ENCODE assay signal across 8 cellular contexts in genomic region chr5:149357370-149358293, GRCh38. TPM values are rescaled to one million over a fixed set of nuclear protein-coding genes. Genes with fewer than 3 reads are reported as not detected.
A peak's percentile ranks its signal among the peaks of the same experiment; 100 is the strongest.
DNase-seq lines count a peak whose midpoint lies in the region; ATAC-seq and TF ChIP-seq lines count a peak whose summit lies in the region.

A gene with protein sequence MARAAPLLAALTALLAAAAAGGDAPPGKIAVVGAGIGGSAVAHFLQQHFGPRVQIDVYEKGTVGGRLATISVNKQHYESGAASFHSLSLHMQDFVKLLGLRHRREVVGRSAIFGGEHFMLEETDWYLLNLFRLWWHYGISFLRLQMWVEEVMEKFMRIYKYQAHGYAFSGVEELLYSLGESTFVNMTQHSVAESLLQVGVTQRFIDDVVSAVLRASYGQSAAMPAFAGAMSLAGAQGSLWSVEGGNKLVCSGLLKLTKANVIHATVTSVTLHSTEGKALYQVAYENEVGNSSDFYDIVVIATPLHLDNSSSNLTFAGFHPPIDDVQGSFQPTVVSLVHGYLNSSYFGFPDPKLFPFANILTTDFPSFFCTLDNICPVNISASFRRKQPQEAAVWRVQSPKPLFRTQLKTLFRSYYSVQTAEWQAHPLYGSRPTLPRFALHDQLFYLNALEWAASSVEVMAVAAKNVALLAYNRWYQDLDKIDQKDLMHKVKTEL (plus strand): TSS chr5:149358046. CDS start chr5:149358069, 23 bp downstream.

- H3K36me3 ChIP-seq in right lobe of liver, result peaks cover 0 to 6% (median under 1%) of the 10 kb centered on the region in 4 donors

- H3K4me1 ChIP-seq in right lobe of liver, result no peaks in the 10 kb centered on the region

- peak; percentile 96 for ATAC-seq in CD4-positive, alpha-beta T cell (ENCODE audit: poor library complexity)
- ATAC-seq in GM19452 (IDR thresholded peaks at IDR 0.05; ENCODE audit: unreplicated experiment) (peak; percentile 100), HG03575 (IDR thresholded peaks at IDR 0.05; ENCODE audit: extremely low read depth, insufficient number of reproducible peaks, low FRiP score, unreplicated experiment) (peak; percentile 98), right lobe of liver (peak; percentile 99 to 100 (median 99))

- H3K36me3 Mint-ChIP-seq in CD4-positive, alpha-beta T cell (ENCODE audit: low read depth), result peaks cover 52% of the 10 kb centered on the region

- H3K9me3 Mint-ChIP-seq in CD4-positive, alpha-beta T cell, result no peaks in the 10 kb centered on the region

- 11% methylated on average over 12 of the region's 61 CpGs for WGBS in right lobe of liver (ENCODE audit: insufficient coverage, low coverage, low lambda C conversion rate, missing lambda C conversion rate)

- no peaks in the 10 kb centered on the region for H3K9me3 ChIP-seq in CD4-positive, alpha-beta T cell (ENCODE audit: control insufficient read depth, low read length)
- no peaks in the 10 kb centered on the region for H3K9me3 ChIP-seq in right lobe of liver

- H3K27ac Mint-ChIP-seq in CD4-positive, alpha-beta T cell, result peak within 1 kb of the TSS; percentile 91

- H3K27me3 ChIP-seq in CD4-positive, alpha-beta T cell (ENCODE audit: control insufficient read depth, insufficient read depth, low read length), result no peaks in the 10 kb centered on the region
- H3K27me3 ChIP-seq in dorsolateral prefrontal cortex (no peaks in the 10 kb centered on the region), right lobe of liver (no peaks in the 10 kb centered on the region)

- intact Hi-C loops in CD4-positive, alpha-beta T cell (cut with DNase I, micrococcal nuclease), result loop anchor here (1.0 to 10.0 kb wide), 4 partner anchors 9 to 543 kb away; partner anchors contain the start of genes GRPEL2 (in 2 of the 2) and CSNK1A1 (in 1 of the 2)
- intact Hi-C loops in dorsolateral prefrontal cortex (cut with DNase I) (loop anchor here (1.0 to 2.0 kb wide), 3 partner anchors 12 to 194 kb away; partner anchors contain the start of genes CSNK1A1 (in 2 of the 2) and GRPEL2 (in 2 of the 2)), right lobe of liver (cut with DNase I) (no loop called here)

- H3K27ac ChIP-seq in CD4-positive, alpha-beta T cell (ENCODE audit: low read depth, low read length), result peak within 1 kb of the TSS; percentile 82
- peak within 1 kb of the TSS in 58 of 59 donors; percentile 0 to 93 (median 84) for H3K27ac ChIP-seq in dorsolateral prefrontal cortex
- H3K27ac ChIP-seq in right lobe of liver, result no peak within 1 kb of the TSS

- H3K4me3 Mint-ChIP-seq in CD4-positive, alpha-beta T cell, result peak within 1 kb of the TSS; percentile 94

- peak within 1 kb of the TSS; percentile 45 to 97 (median 87) for H3K4me3 ChIP-seq in dorsolateral prefrontal cortex
- peak within 1 kb of the TSS; percentile 52 to 67 (median 57) for H3K4me3 ChIP-seq in right lobe of liver

- no peak for TF ChIP-seq POLR2A in right lobe of liver (IDR thresholded peaks at IDR 0.05)

- DNase-seq in CD4-positive, alpha-beta T cell, result peak; percentile 85 to 98 (median 94)
- peak; percentile 96 for DNase-seq in NCI-H82 (lab: John Stamatoyannopoulos, UW)
- DNase-seq in activated CD4-positive, alpha-beta T cell treated with anti-CD3 and anti-CD28 coated beads, Interleukin-2, amount 50 U/mL, for 48 hours, result peak; percentile 99
- DNase-seq in dorsolateral prefrontal cortex, result peak; percentile 95 to 99 (median 98)
- DNase-seq in right lobe of liver, result peak; percentile 94 to 96 (median 95)
- peak; percentile 99 for DNase-seq in stimulated activated CD4-positive, alpha-beta T cell treated with anti-CD3 and anti-CD28 coated beads, Interleukin-4, amount 100 ng/mL, for 24 hours

- POLR2A ChIA-PET in CD4-positive, alpha-beta T cell (lab: Charles Lee), result interaction anchor here (0.6 to 8.0 kb wide), 15 partner anchors 10 to 975 kb away, joined by 3 to 194 read pairs (median 7); partner anchors contain the start of genes CSNK1A1, GRPEL2 and SLC26A2

- H3K27me3 Mint-ChIP-seq in CD4-positive, alpha-beta T cell, result no peaks in the 10 kb centered on the region

- TF ChIP-seq CTCF in CD4-positive, alpha-beta T cell (IDR thresholded peaks at IDR 0.05), result no peak
- TF ChIP-seq CTCF in dorsolateral prefrontal cortex (IDR thresholded peaks at IDR 0.05 in 54 of 56, conservative IDR thresholded peaks at IDR 0.05 in 2 of 56; ENCODE audit: low read depth in 1 of 56, partially characterized antibody in 56 of 56) (peak in 21 of 56 donors; percentile 14 to 55 (median 29)), right lobe of liver (IDR thresholded peaks at IDR 0.05) (no peak)

- H3K4me1 Mint-ChIP-seq in CD4-positive, alpha-beta T cell (ENCODE audit: low read depth), result peaks cover 71% of the 10 kb centered on the region

- CTCF ChIA-PET in CD4-positive, alpha-beta T cell (lab: Charles Lee), result interaction anchor here (1.1 to 3.8 kb wide), 4 partner anchors 10 to 193 kb away, joined by 3 to 32 read pairs (median 12); partner anchors contain the start of genes CSNK1A1 and GRPEL2

RNA-seq across cellular contexts. Expression of the gene that starts here (rescaled TPM):
- 10 to 100 TPM; 22.9 to 24.8 TPM for total RNA-seq in CD4-positive, alpha-beta T cell
- total RNA-seq in dorsolateral prefrontal cortex (10 to 100 TPM in 116 of 120 experiments, 1 to 10 TPM in 4; 7.2 to 29.4 (median 19.2) TPM), right lobe of liver (1 to 10 TPM in 2 of 6 experiments, under 1 TPM in 4; 0.29 to 1.2 (median 0.62) TPM)

Comparison
In these comparisons a context has a peak if more than half of its experiments do, and no peak if none do; other contexts are left out.
1. H3K27ac ChIP-seq: peak in CD4-positive, alpha-beta T cell (single experiment) and dorsolateral prefrontal cortex (58 of 59); none in right lobe of liver (0 of 3).
2. intact Hi-C loops: an anchor here in CD4-positive, alpha-beta T cell (1.0 to 10.0 kb wide) and dorsolateral prefrontal cortex (1.0 to 2.0 kb wide); none called in right lobe of liver.
3. Peak in every context shown above with its lines, with median percentiles within 50 percentile points of each other: ATAC-seq and DNase-seq.